9 cellular contexts compared by ENCODE assay signal in genomic region chr7:128937271-128937646, GRCh38. TPM values are rescaled to one million over a fixed set of nuclear protein-coding genes. Genes with fewer than 3 reads are reported as not detected.
A peak's percentile ranks its signal among the peaks of the same experiment; 100 is the strongest.
DNase-seq lines count a peak whose midpoint lies in the region; ATAC-seq, FAIRE-seq and TF ChIP-seq lines count a peak whose summit lies in the region.
"Had no signal": no experiment of that assay in that cellular context is flagged by ENCODE, and none has a peak within 500 bp of the region (broad histone marks: within the 10 kb centered on the region; RNA-seq: fewer than 3 reads in every experiment).

No MANE protein-coding gene starts in this region.

- H3K27ac ChIP-seq in HepG2 (ENCODE audit: extremely low read length, insufficient read depth, low read length) (no peak overlapping the region), tibial nerve (peak overlapping the region in 3 of 4 donors; percentile 36 to 77 (median 60))

- peak overlapping the region; percentile 92 for H3K4me2 ChIP-seq in HepG2 (ENCODE audit: low read depth, low read length)

- peak; percentile 2 for ATAC-seq in activated CD8-positive, alpha-beta T cell treated with anti-CD3 and anti-CD28 coated beads for 36 hours
- ATAC-seq in HepG2, result no peak
- no peak for ATAC-seq in HG02588 (IDR thresholded peaks at IDR 0.05; ENCODE audit: unreplicated experiment)

- DNase-seq in activated naive CD4-positive, alpha-beta T cell treated with anti-CD3 and anti-CD28 coated beads, Interleukin-2, amount 10 ng/mL, durations not matched to agents 7 days and 5 days, result no peak
- no peak for DNase-seq in activated naive CD4-positive, alpha-beta T cell (lab: John Stamatoyannopoulos, UW)
- DNase-seq in activated CD8-positive, alpha-beta T cell treated with anti-CD3 and anti-CD28 coated beads for 36 hours, result no peak
- DNase-seq in HepG2 (ENCODE audit: low spot score), result no peak
- no peak for DNase-seq in tibial nerve (ENCODE audit: low spot score in 2 of 2)
- DNase-seq in dermis blood vessel endothelial cell, result no peak
- DNase-seq in GM10266 (ENCODE audit: extremely low spot score), result no peak
- DNase-seq: NCI-H1092 had no signal

- H3K9me3 Mint-ChIP-seq in activated naive CD4-positive, alpha-beta T cell treated with anti-CD3 and anti-CD28 coated beads, Interleukin-2, amount 10 ng/mL, durations not matched to agents 7 days and 5 days, result no peaks in the 10 kb centered on the region
- no peaks in the 10 kb centered on the region for H3K9me3 Mint-ChIP-seq in activated CD8-positive, alpha-beta T cell treated with anti-CD3 and anti-CD28 coated beads for 36 hours

- BruUV-seq in HepG2 (replicated peaks; lab: Mats Ljungman, UMichigan), result no TSS peak

- peaks cover 85% of the 10 kb centered on the region for H3K27me3 Mint-ChIP-seq in activated naive CD4-positive, alpha-beta T cell treated with anti-CD3 and anti-CD28 coated beads, Interleukin-2, amount 10 ng/mL, durations not matched to agents 7 days and 5 days
- H3K27me3 Mint-ChIP-seq in activated CD8-positive, alpha-beta T cell treated with anti-CD3 and anti-CD28 coated beads for 36 hours, result peaks cover 24% of the 10 kb centered on the region

- no peak for TF ChIP-seq CTCF in activated CD8-positive, alpha-beta T cell treated with anti-CD3 and anti-CD28 coated beads for 36 hours (IDR thresholded peaks at IDR 0.05)
- TF ChIP-seq CTCF in HepG2 (CRISPR knock-in tag; IDR thresholded peaks at IDR 0.05), result no peak
- no peak for TF ChIP-seq CTCF in tibial nerve (IDR thresholded peaks at IDR 0.05)
- no peak for TF ChIP-seq CTCF in GM10266 (IDR thresholded peaks at IDR 0.05; ENCODE audit: control insufficient read depth, insufficient read depth, low read depth, missing control alignments)

- WGBS in HepG2 (ENCODE audit: low lambda C conversion rate), result 41% methylated on average over 14 of the region's 17 CpGs
- whole genome bisulfite sequencing in tibial nerve, 2 donors, result 47 to 67% methylated on average over 16 to 17 of the region's 17 CpGs

- POLR2A ChIA-PET in activated CD8-positive, alpha-beta T cell treated with anti-CD3 and anti-CD28 coated beads for 36 hours (lab: Charles Lee), result interaction anchor here (1.0 kb wide), 1 partner anchor 10 kb away, joined by 3 read pairs; no protein-coding TSS in a partner anchor
- POLR2A ChIA-PET in HepG2 (lab: Yijun Ruan, JAX), result no interaction called here

- H3K9me3 ChIP-seq in HepG2 (ENCODE audit: low read length), result no peaks in the 10 kb centered on the region
- H3K9me3 ChIP-seq in tibial nerve, result no peaks in the 10 kb centered on the region

- CTCF ChIA-PET in activated naive CD4-positive, alpha-beta T cell treated with anti-CD3 and anti-CD28 coated beads, Interleukin-2, amount 10 ng/mL, durations not matched to agents 7 days and 5 days (lab: Charles Lee), result no interaction called here
- CTCF ChIA-PET in activated CD8-positive, alpha-beta T cell treated with anti-CD3 and anti-CD28 coated beads for 36 hours (lab: Charles Lee), result interaction anchor here (1.4 to 2.5 kb wide), 2 partner anchors 10 to 154 kb away, joined by 3 to 9 read pairs; no protein-coding TSS in a partner anchor
- CTCF ChIA-PET in HepG2 (lab: Yijun Ruan, JAX; ENCODE audit: low intra/inter-chr PET ratio, low total read pairs), result no interaction called here

- intact Hi-C loops in activated CD8-positive, alpha-beta T cell treated with anti-CD3 and anti-CD28 coated beads for 36 hours (cut with micrococcal nuclease), result no loop called here
- intact Hi-C loops in HepG2 (cut with micrococcal nuclease; ENCODE audit: unreplicated experiment), result loop anchor here (2.0 kb wide), 1 partner anchor 32 kb away; no protein-coding TSS in a partner anchor

- no peaks in the 10 kb centered on the region for H4K20me1 ChIP-seq in HepG2 (ENCODE audit: insufficient read depth, low read length)

- H3K27me3 ChIP-seq in HepG2 (ENCODE audit: control insufficient read depth in 1 of 2, insufficient read depth in 2 of 2, low read length in 2 of 2) (peaks cover 1 to 35% of the 10 kb centered on the region in 2 experiments), tibial nerve (peaks cover 0 to 36% of the 10 kb centered on the region in 2 donors)

- H3K4me3 Mint-ChIP-seq in activated naive CD4-positive, alpha-beta T cell treated with anti-CD3 and anti-CD28 coated beads, Interleukin-2, amount 10 ng/mL, durations not matched to agents 7 days and 5 days, result peak overlapping the region; percentile 68
- peak overlapping the region; percentile 60 for H3K4me3 Mint-ChIP-seq in activated CD8-positive, alpha-beta T cell treated with anti-CD3 and anti-CD28 coated beads for 36 hours

- no peak overlapping the region for H3K9ac ChIP-seq in HepG2 (ENCODE audit: insufficient read depth, low read depth, low read length)

- H3K79me2 ChIP-seq in HepG2 (ENCODE audit: insufficient read depth, low read length), result no peaks in the 10 kb centered on the region

- H3K27ac Mint-ChIP-seq in activated naive CD4-positive, alpha-beta T cell treated with anti-CD3 and anti-CD28 coated beads, Interleukin-2, amount 10 ng/mL, durations not matched to agents 7 days and 5 days, result peak overlapping the region; percentile 11
- no peak overlapping the region for H3K27ac Mint-ChIP-seq in activated CD8-positive, alpha-beta T cell treated with anti-CD3 and anti-CD28 coated beads for 36 hours

- H3K4me3 ChIP-seq in HepG2 (replicated peaks in 1 of 3; ENCODE audit: insufficient read depth in 1 of 3, low read depth in 2 of 3, low read length in 3 of 3), result peak overlapping the region; percentile 56 to 75 (median 57); a peak in 4 of 6 replicates
- peak overlapping the region in 2 of 4 donors; percentile 60 to 76 for H3K4me3 ChIP-seq in tibial nerve

- TF ChIP-seq RAD21 in HepG2 (CRISPR knock-in tag; IDR thresholded peaks at IDR 0.05), result no peak

- H3K36me3 ChIP-seq in HepG2 (replicated peaks in 1 of 2; ENCODE audit: control insufficient read depth in 1 of 2, insufficient read depth in 2 of 2, low read length in 2 of 2), result no peaks in the 10 kb centered on the region
- H3K36me3 ChIP-seq in tibial nerve, result no peaks in the 10 kb centered on the region

- FAIRE-seq in HepG2 (lab: Jason Lieb, UNC), result no peak

- no peak for TF ChIP-seq EP300 in HepG2 (IDR thresholded peaks at IDR 0.05; ENCODE audit: low read depth in 2 of 2, low read length in 2 of 2)
- no peak for TF ChIP-seq EP300 in HepG2 (CRISPR knock-in tag; IDR thresholded peaks at IDR 0.05; ENCODE audit: borderline replicate concordance)
- no peak for TF ChIP-seq EP300 in tibial nerve (IDR thresholded peaks at IDR 0.05)

- no peak overlapping the region for H2AFZ ChIP-seq in HepG2 (ENCODE audit: low read length)

- H3K4me1 Mint-ChIP-seq in activated naive CD4-positive, alpha-beta T cell treated with anti-CD3 and anti-CD28 coated beads, Interleukin-2, amount 10 ng/mL, durations not matched to agents 7 days and 5 days, result peaks cover 59% of the 10 kb centered on the region
- H3K4me1 Mint-ChIP-seq in activated CD8-positive, alpha-beta T cell treated with anti-CD3 and anti-CD28 coated beads for 36 hours (ENCODE audit: low read depth), result peaks cover 46% of the 10 kb centered on the region

- peaks cover 5% of the 10 kb centered on the region for H3K36me3 Mint-ChIP-seq in activated naive CD4-positive, alpha-beta T cell treated with anti-CD3 and anti-CD28 coated beads, Interleukin-2, amount 10 ng/mL, durations not matched to agents 7 days and 5 days
- no peaks in the 10 kb centered on the region for H3K36me3 Mint-ChIP-seq in activated CD8-positive, alpha-beta T cell treated with anti-CD3 and anti-CD28 coated beads for 36 hours (ENCODE audit: low read depth)

- in situ Hi-C loops in HepG2 (cut with HindIII; ENCODE audit: extremely low pct_ligation_motif_present, low pct_unique_long_range_greater_than_20kb), result no loop called here

- TF ChIP-seq POLR2A in HepG2 (IDR thresholded peaks at IDR 0.05; ENCODE audit: insufficient read depth in 1 of 2, low read depth in 2 of 2, low read length in 2 of 2), result no peak
- TF ChIP-seq POLR2A in tibial nerve (IDR thresholded peaks at IDR 0.05), result no peak

- H3K4me1 ChIP-seq in HepG2 (ENCODE audit: insufficient read depth, low read length), result peaks cover 79% of the 10 kb centered on the region
- peaks cover 0 to 22% (median 10%) of the 10 kb centered on the region in 4 donors for H3K4me1 ChIP-seq in tibial nerve

RNA-seq across cellular contexts. Expression of gene IRF5, which starts 0.5 kb away (rescaled TPM):
- 1 to 10 TPM; 6.5 to 7.7 TPM for total RNA-seq in activated CD8-positive, alpha-beta T cell treated with anti-CD3 and anti-CD28 coated beads for 36 hours
- total RNA-seq in HepG2 (2016; rRNA removed; fragmentation: Illumina TruSeq; extraction: Trizol) (2.0 and 2.9 TPM in 2 replicates), tibial nerve (10 to 100 TPM in 3 of 4 donors, 1 to 10 TPM in 1; 7.8 to 28.8 (median 15.0) TPM), dermis blood vessel endothelial cell (0.09 and 0.17 TPM in 2 replicates)
- total RNA-seq in HepG2 (2016; cell fraction: cytosol; rRNA removed; fragmentation: Illumina TruSeq; extraction: Trizol; ENCODE audit: low read depth), result 1.1 and 1.9 TPM in 2 replicates
- 1.9 and 3.1 TPM in 2 replicates for total RNA-seq in HepG2 (2016; cell fraction: insoluble cytoplasmic fraction; rRNA removed; fragmentation: Illumina TruSeq; extraction: Trizol)
- total RNA-seq in HepG2 (2016; cell fraction: membrane; rRNA removed; fragmentation: Illumina TruSeq; extraction: Trizol), result 2.0 and 3.2 TPM in 2 replicates
- 2.9 and 3.4 TPM in 2 replicates for total RNA-seq in HepG2 (2016; cell fraction: nucleus; rRNA removed; fragmentation: Illumina TruSeq; extraction: Trizol)
- 2.0 and 2.4 TPM in 2 replicates for polyA plus RNA-seq in HepG2 (2011; rRNA removed)
- 1.2 and 1.5 TPM in 2 replicates for polyA plus RNA-seq in HepG2 (2011; cell fraction: cytosol; rRNA removed)
- polyA plus RNA-seq in HepG2 (2011; cell fraction: nucleus; rRNA removed), result 9.9 and 12.9 TPM in 2 replicates
- 0.66 and 0.88 TPM in 2 replicates for polyA plus RNA-seq in HepG2 (2012)
- polyA plus RNA-seq in HepG2 (2016; cell fraction: cytosol; fragmentation: Illumina TruSeq; extraction: Trizol; ENCODE audit: low read depth), result 1.1 TPM in 2 replicates
- polyA plus RNA-seq in HepG2 (2016; cell fraction: insoluble cytoplasmic fraction; fragmentation: Illumina TruSeq; extraction: Trizol; ENCODE audit: low read depth), result 2.0 and 3.3 TPM in 2 replicates
- polyA plus RNA-seq in HepG2 (2016; cell fraction: membrane; fragmentation: Illumina TruSeq; extraction: Trizol; ENCODE audit: low read depth), result 1.5 and 2.4 TPM in 2 replicates
- 9.3 and 11.8 TPM in 2 replicates for polyA plus RNA-seq in HepG2 (2016; cell fraction: nucleus; fragmentation: Illumina TruSeq; extraction: Trizol; ENCODE audit: insufficient read depth, low read depth)
- 0.61 and 1.8 TPM in 2 replicates for polyA minus RNA-seq in HepG2 (2011; rRNA and poly(A)+ RNA removed; ENCODE audit: low replicate concordance)
- 0.79 and 1.8 TPM in 2 replicates for polyA minus RNA-seq in HepG2 (2011; cell fraction: cytosol; rRNA and poly(A)+ RNA removed)
- polyA minus RNA-seq in HepG2 (2011; cell fraction: nucleus; rRNA and poly(A)+ RNA removed), result 0.52 and 1.1 TPM in 2 replicates

RNA-seq across cellular contexts. Expression of gene KCP, which starts 26.8 kb away (rescaled TPM):
- total RNA-seq in activated CD8-positive, alpha-beta T cell treated with anti-CD3 and anti-CD28 coated beads for 36 hours, result not detected
- total RNA-seq in HepG2 (2016; rRNA removed; fragmentation: Illumina TruSeq; extraction: Trizol) (0.22 and 1.0 TPM in 2 replicates), tibial nerve (under 1 TPM; 0.21 to 0.90 (median 0.40) TPM), dermis blood vessel endothelial cell (0.17 TPM in 1 of 2 replicates, not detected in the other)
- total RNA-seq in HepG2 (2016; cell fraction: cytosol; rRNA removed; fragmentation: Illumina TruSeq; extraction: Trizol; ENCODE audit: low read depth), result 0.26 and 0.51 TPM in 2 replicates
- 0.37 and 1.2 TPM in 2 replicates for total RNA-seq in HepG2 (2016; cell fraction: insoluble cytoplasmic fraction; rRNA removed; fragmentation: Illumina TruSeq; extraction: Trizol)
- total RNA-seq in HepG2 (2016; cell fraction: membrane; rRNA removed; fragmentation: Illumina TruSeq; extraction: Trizol), result 0.28 and 0.48 TPM in 2 replicates
- 1.3 and 2.0 TPM in 2 replicates for total RNA-seq in HepG2 (2016; cell fraction: nucleus; rRNA removed; fragmentation: Illumina TruSeq; extraction: Trizol)
- polyA plus RNA-seq in HepG2 (2011; rRNA removed), result 0.37 and 0.46 TPM in 2 replicates
- 0.12 and 0.31 TPM in 2 replicates for polyA plus RNA-seq in HepG2 (2011; cell fraction: cytosol; rRNA removed)
- polyA plus RNA-seq in HepG2 (2011; cell fraction: nucleus; rRNA removed), result 6.6 and 8.0 TPM in 2 replicates
- 0.28 TPM in 2 replicates for polyA plus RNA-seq in HepG2 (2012)
- polyA plus RNA-seq in HepG2 (2016; cell fraction: cytosol; fragmentation: Illumina TruSeq; extraction: Trizol; ENCODE audit: low read depth), result 0.09 and 0.12 TPM in 2 replicates
- 0.17 and 0.24 TPM in 2 replicates for polyA plus RNA-seq in HepG2 (2016; cell fraction: insoluble cytoplasmic fraction; fragmentation: Illumina TruSeq; extraction: Trizol; ENCODE audit: low read depth)
- polyA plus RNA-seq in HepG2 (2016; cell fraction: membrane; fragmentation: Illumina TruSeq; extraction: Trizol; ENCODE audit: low read depth), result 0.20 and 0.23 TPM in 2 replicates
- polyA plus RNA-seq in HepG2 (2016; cell fraction: nucleus; fragmentation: Illumina TruSeq; extraction: Trizol; ENCODE audit: insufficient read depth, low read depth), result 2.1 and 3.1 TPM in 2 replicates
- polyA minus RNA-seq in HepG2 (2011; rRNA and poly(A)+ RNA removed; ENCODE audit: low replicate concordance), result 0.07 and 0.58 TPM in 2 replicates
- not detected in 2 replicates for polyA minus RNA-seq in HepG2 (2011; cell fraction: cytosol; rRNA and poly(A)+ RNA removed)
- 1.1 and 1.4 TPM in 2 replicates for polyA minus RNA-seq in HepG2 (2011; cell fraction: nucleus; rRNA and poly(A)+ RNA removed)
